Comparison of ENCODE assay signal across 8 cellular contexts in the genomic region with DNA sequence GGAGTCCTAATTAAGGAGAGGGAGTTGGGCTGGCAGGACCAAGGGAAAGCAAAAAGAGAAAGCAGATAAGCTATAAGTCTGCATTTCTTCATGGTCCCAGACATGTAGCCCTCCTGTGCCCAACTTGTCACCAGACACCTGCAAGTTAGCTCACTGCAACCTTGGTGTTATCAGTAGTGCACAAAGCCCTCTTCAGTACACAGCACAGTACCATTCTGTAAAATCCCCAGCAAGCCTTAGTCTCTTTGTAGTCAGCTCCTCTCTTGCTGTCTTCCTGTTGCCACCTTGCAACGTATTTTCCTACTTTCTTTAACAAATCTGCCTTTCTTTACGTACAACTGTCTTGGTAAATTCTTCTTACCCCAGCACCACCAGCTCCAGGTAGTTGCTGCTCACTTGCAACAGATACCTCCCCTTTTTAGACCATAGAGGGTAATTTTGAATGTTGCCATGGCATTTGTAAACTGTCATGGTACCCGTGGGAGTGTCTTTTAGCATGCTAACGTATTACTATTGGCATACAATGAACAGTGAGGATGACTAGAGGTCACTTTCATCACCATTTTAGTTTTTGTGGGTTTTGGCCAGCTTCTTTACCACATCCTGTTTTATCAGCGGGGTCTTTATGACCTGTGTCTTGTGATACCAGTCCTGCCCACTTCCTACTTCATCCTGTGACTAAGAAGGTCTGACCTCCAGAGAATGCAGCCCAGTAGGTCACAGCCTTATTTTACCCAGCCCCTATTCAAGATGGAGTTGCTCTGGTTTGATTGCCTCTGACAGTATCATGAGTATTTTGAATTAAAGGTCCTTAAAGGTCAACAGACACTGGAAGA. TPM values are rescaled to one million over a fixed set of nuclear protein-coding genes. Genes with fewer than 3 reads are reported as not detected.
DNase-seq lines count a peak whose midpoint lies in the region; ATAC-seq, FAIRE-seq and TF ChIP-seq lines count a peak whose summit lies in the region.

No MANE protein-coding gene starts in this region.

- H3K36me3 Mint-ChIP-seq in T-helper 17 cell (ENCODE audit: low read depth), result no peaks in the 10 kb centered on the region

- H3K27ac ChIP-seq in WERI-Rb-1, result no peak overlapping the region

- H3K4me3 Mint-ChIP-seq in T-helper 17 cell, result no peak overlapping the region

- in situ Hi-C loops in Caki2 (cut with HindIII; ENCODE audit: low pct_unique_long_range_greater_than_20kb, low sequenced_read_pairs), result no loop called here

- H3K27me3 Mint-ChIP-seq in T-helper 17 cell, result no peaks in the 10 kb centered on the region

- ATAC-seq in GM21390 (IDR thresholded peaks at IDR 0.05; ENCODE audit: unreplicated experiment) (peak; percentile 78), HG03575 (IDR thresholded peaks at IDR 0.05; ENCODE audit: extremely low read depth, insufficient number of reproducible peaks, low FRiP score, unreplicated experiment) (peak; percentile 50), T-helper 17 cell (no peak)

- H3K4me3 ChIP-seq in bronchial epithelial cell (ENCODE audit: low read depth, low read length) (no peak overlapping the region), WERI-Rb-1 (ENCODE audit: low read depth, low read length) (no peak overlapping the region)

- DNase-seq in Caki2 (ENCODE audit: low read depth), result peak; percentile 8
- peak; percentile 4 for DNase-seq in bronchial epithelial cell (ENCODE audit: low read depth)
- DNase-seq in WERI-Rb-1, result no peak
- no peak for DNase-seq in NCI-H1694 (lab: John Stamatoyannopoulos, UW)
- no peak for DNase-seq in activated CD4-positive, alpha-beta T cell treated with anti-CD3 and anti-CD28 coated beads, Interleukin-2, amount 50 U/mL, for 1 hour
- DNase-seq in T-helper 17 cell, result no peak

- H3K9me3 ChIP-seq in WERI-Rb-1 (ENCODE audit: severe bottlenecking) (no peaks in the 10 kb centered on the region), T-helper 17 cell (ENCODE audit: control insufficient read depth, low read length, poor library complexity, severe bottlenecking) (peaks cover 2% of the 10 kb centered on the region)

- no peaks in the 10 kb centered on the region for H3K27me3 ChIP-seq in bronchial epithelial cell (ENCODE audit: control insufficient read depth, insufficient read depth, low read length)
- H3K27me3 ChIP-seq in WERI-Rb-1 (ENCODE audit: insufficient read depth, low read depth, severe bottlenecking), result peaks cover 50% of the 10 kb centered on the region

- H3K4me1 Mint-ChIP-seq in T-helper 17 cell, result peaks cover 3% of the 10 kb centered on the region

- no peak for TF ChIP-seq CTCF in bronchial epithelial cell (IDR thresholded peaks at IDR 0.05; ENCODE audit: insufficient read depth, low read length, severe bottlenecking)
- no peak for TF ChIP-seq CTCF in WERI-Rb-1 (IDR thresholded peaks at IDR 0.05; ENCODE audit: low read depth, low read length)

- H3K36me3 ChIP-seq in bronchial epithelial cell (ENCODE audit: control insufficient read depth, insufficient read depth, low read length) (no peaks in the 10 kb centered on the region), WERI-Rb-1 (no peaks in the 10 kb centered on the region)

- no peak overlapping the region for H3K27ac Mint-ChIP-seq in T-helper 17 cell

- no peak for FAIRE-seq in bronchial epithelial cell (lab: Jason Lieb, UNC)

RNA-seq across cellular contexts. Expression of a gene that starts 28.3 kb away (rescaled TPM):
- total RNA-seq in Caki2 (2014; rRNA removed; shearing (Covaris generic); ENCODE audit: low replicate concordance), result 61.4 and 104 TPM in 2 replicates
- total RNA-seq in bronchial epithelial cell (12.8 and 16.3 TPM in 2 replicates), T-helper 17 cell (10 to 100 TPM; 27.0 to 33.3 TPM)

Comparison
In these comparisons a context has a peak if more than half of its experiments do, and no peak if none do; other contexts are left out.
1. DNase-seq: peak in Caki2 (single experiment) and bronchial epithelial cell (single experiment); none in WERI-Rb-1 (single experiment), NCI-H1694 (single experiment), activated CD4-positive, alpha-beta T cell treated with anti-CD3 and anti-CD28 coated beads, Interleukin-2, amount 50 U/mL, for 1 hour (single experiment) and T-helper 17 cell (0 of 3).